ENCODE assay signal across 8 cellular contexts in the genomic region with DNA sequence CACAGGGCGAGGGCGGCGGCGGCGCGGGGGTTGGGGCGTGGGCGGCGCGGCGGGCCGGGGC. TPM values are rescaled to one million over a fixed set of nuclear protein-coding genes. Genes with fewer than 3 reads are reported as not detected.
DNase-seq lines count a peak whose midpoint lies in the region; ATAC-seq and TF ChIP-seq lines count a peak whose summit lies in the region.

A gene (minus strand): TSS at position 30 of the 61 bp plus-strand sequence. CDS start 226 bp downstream, outside the sequence.

- peaks cover 31% of the 10 kb centered on the region for H3K27me3 Mint-ChIP-seq in activated naive CD4-positive, alpha-beta T cell treated with anti-CD3 and anti-CD28 coated beads, Interleukin-2, amount 10 ng/mL, durations not matched to agents 7 days and 5 days

- no peaks in the 10 kb centered on the region for H3K36me3 ChIP-seq in body of pancreas (replicated peaks in 1 of 2; ENCODE audit: insufficient read depth in 1 of 2, low read depth in 2 of 2)
- no peaks in the 10 kb centered on the region for H3K36me3 ChIP-seq in mesendoderm (ENCODE audit: control insufficient read depth, insufficient read depth, low read length)
- H3K36me3 ChIP-seq in upper lobe of left lung, result no peaks in the 10 kb centered on the region

- H3K4me3 ChIP-seq in body of pancreas (no peak within 1 kb of the TSS), mesendoderm (ENCODE audit: low read length) (peak within 1 kb of the TSS; percentile 34), upper lobe of left lung (peak within 1 kb of the TSS; percentile 6 to 66 (median 60))

- peak within 1 kb of the TSS; percentile 65 for H3K9ac ChIP-seq in mesendoderm (ENCODE audit: low read length)

- H4K8ac ChIP-seq in mesendoderm (ENCODE audit: low read depth, low read length), result no peak within 1 kb of the TSS

- CTCF ChIA-PET in activated naive CD4-positive, alpha-beta T cell treated with anti-CD3 and anti-CD28 coated beads, Interleukin-2, amount 10 ng/mL, durations not matched to agents 7 days and 5 days (lab: Charles Lee), result no interaction called here

- no peak within 1 kb of the TSS for H3K27ac Mint-ChIP-seq in activated naive CD4-positive, alpha-beta T cell treated with anti-CD3 and anti-CD28 coated beads, Interleukin-2, amount 10 ng/mL, durations not matched to agents 7 days and 5 days

- H3K4ac ChIP-seq in mesendoderm (ENCODE audit: low read depth, low read length), result no peak within 1 kb of the TSS

- H3K4me1 Mint-ChIP-seq in activated naive CD4-positive, alpha-beta T cell treated with anti-CD3 and anti-CD28 coated beads, Interleukin-2, amount 10 ng/mL, durations not matched to agents 7 days and 5 days, result peaks cover 6% of the 10 kb centered on the region

- no peak within 1 kb of the TSS for H2BK5ac ChIP-seq in mesendoderm (ENCODE audit: low read length)

- WGBS in body of pancreas, 2 donors, result no CpG with 5 or more reads among the region's 12 CpGs
- no CpG with 5 or more reads among the region's 12 CpGs for WGBS in mesendoderm (ENCODE audit: extremely low coverage, insufficient coverage, low lambda C conversion rate)
- no CpG with 5 or more reads among the region's 12 CpGs for WGBS in upper lobe of left lung, 2 donors

- no peaks in the 10 kb centered on the region for H3K36me3 Mint-ChIP-seq in activated naive CD4-positive, alpha-beta T cell treated with anti-CD3 and anti-CD28 coated beads, Interleukin-2, amount 10 ng/mL, durations not matched to agents 7 days and 5 days

- H3K18ac ChIP-seq in mesendoderm (ENCODE audit: low read length), result peak within 1 kb of the TSS; percentile 65

- TF ChIP-seq POLR2A in body of pancreas (IDR thresholded peaks at IDR 0.05) (no peak), upper lobe of left lung (IDR thresholded peaks at IDR 0.05) (no peak)

- peak within 1 kb of the TSS; percentile 59 for H3K4me2 ChIP-seq in mesendoderm (ENCODE audit: low read length)

- H2AK5ac ChIP-seq in mesendoderm (ENCODE audit: low read length), result no peak within 1 kb of the TSS

- H3K27me3 ChIP-seq in body of pancreas, result no peaks in the 10 kb centered on the region
- H3K27me3 ChIP-seq in mesendoderm (ENCODE audit: insufficient read depth, low read length, poor library complexity), result no peaks in the 10 kb centered on the region
- no peaks in the 10 kb centered on the region for H3K27me3 ChIP-seq in upper lobe of left lung

- H3K4me3 Mint-ChIP-seq in activated naive CD4-positive, alpha-beta T cell treated with anti-CD3 and anti-CD28 coated beads, Interleukin-2, amount 10 ng/mL, durations not matched to agents 7 days and 5 days, result peak within 1 kb of the TSS; percentile 70

- H2BK120ac ChIP-seq in mesendoderm (ENCODE audit: low read depth, low read length), result no peak within 1 kb of the TSS

- no peaks in the 10 kb centered on the region for H3K9me3 ChIP-seq in body of pancreas
- no peaks in the 10 kb centered on the region for H3K9me3 ChIP-seq in upper lobe of left lung

- H3K27ac ChIP-seq in body of pancreas, result peak within 1 kb of the TSS in 3 of 4 donors; percentile 54 to 64 (median 55)
- peak within 1 kb of the TSS; percentile 19 for H3K27ac ChIP-seq in mesendoderm (ENCODE audit: low read depth, low read length)
- H3K27ac ChIP-seq in upper lobe of left lung, result peak within 1 kb of the TSS in 1 of 4 donors; percentile 73

- no peak for DNase-seq in activated naive CD4-positive, alpha-beta T cell treated with anti-CD3 and anti-CD28 coated beads, Interleukin-2, amount 10 ng/mL, durations not matched to agents 7 days and 5 days
- no peak for DNase-seq in activated naive CD4-positive, alpha-beta T cell treated with Interleukin-2 at 50 U/mL for 16 hours
- DNase-seq in body of pancreas (no peak), mesendoderm (no peak), upper lobe of left lung (no peak), NCI-H526 treated with DMSO at 0.1 percent for 48 hours (lab: John Stamatoyannopoulos, UW) (no peak), LoVo (ENCODE audit: low spot score) (no peak), NCI-H1694 (lab: John Stamatoyannopoulos, UW) (no peak)

- TF ChIP-seq CTCF in body of pancreas (IDR thresholded peaks at IDR 0.05) (no peak), upper lobe of left lung (IDR thresholded peaks at IDR 0.05) (no peak)

- intact Hi-C loops in body of pancreas (cut with DNase I), result no loop called here

- H3K79me1 ChIP-seq in mesendoderm (ENCODE audit: low read length), result no peaks in the 10 kb centered on the region

- no peak within 1 kb of the TSS for H3K23ac ChIP-seq in mesendoderm (ENCODE audit: low read length)

- ATAC-seq in body of pancreas (no peak), upper lobe of left lung (ENCODE audit: low FRiP score in 2 of 2) (no peak)

- no peak within 1 kb of the TSS for H2BK15ac ChIP-seq in mesendoderm (replicated peaks; ENCODE audit: low read depth)

- H3K56ac ChIP-seq in mesendoderm (ENCODE audit: low read length), result peak within 1 kb of the TSS; percentile 86

- H4K5ac ChIP-seq in mesendoderm (ENCODE audit: low read length), result no peak within 1 kb of the TSS

- H3K4me1 ChIP-seq in body of pancreas (peaks cover 21% of the 10 kb centered on the region), mesendoderm (ENCODE audit: control insufficient read depth, low read depth, low read length) (no peaks in the 10 kb centered on the region), upper lobe of left lung (peaks cover 13 to 20% (median 14%) of the 10 kb centered on the region in 4 donors)

- no peaks in the 10 kb centered on the region for H3K9me3 Mint-ChIP-seq in activated naive CD4-positive, alpha-beta T cell treated with anti-CD3 and anti-CD28 coated beads, Interleukin-2, amount 10 ng/mL, durations not matched to agents 7 days and 5 days

- H3K79me2 ChIP-seq in mesendoderm (ENCODE audit: control insufficient read depth, insufficient read depth, low read length), result no peaks in the 10 kb centered on the region

- no peak for TF ChIP-seq EP300 in upper lobe of left lung (IDR thresholded peaks at IDR 0.05)

RNA-seq across cellular contexts. Expression of the gene that starts here (rescaled TPM):
- total RNA-seq in body of pancreas (1 to 10 TPM in 1 of 2 donors, under 1 TPM in 1; 0.66 to 1.8 TPM), upper lobe of left lung (10 to 100 TPM in 2 of 6 donors, 1 to 10 TPM in 4; 2.6 to 13.0 (median 9.0) TPM)
- 17.3 TPM for polyA plus RNA-seq in mesendoderm (2013, experiment 1 of 2)
- polyA plus RNA-seq in mesendoderm (2013, experiment 2 of 2), result 17.0 TPM

Comparison
In these comparisons a context has a peak if more than half of its experiments do, and no peak if none do; other contexts are left out.
1. H3K4me3 ChIP-seq: peak in mesendoderm (single experiment) and upper lobe of left lung (4 of 4); none in body of pancreas (0 of 2).